In the genomic region with DNA sequence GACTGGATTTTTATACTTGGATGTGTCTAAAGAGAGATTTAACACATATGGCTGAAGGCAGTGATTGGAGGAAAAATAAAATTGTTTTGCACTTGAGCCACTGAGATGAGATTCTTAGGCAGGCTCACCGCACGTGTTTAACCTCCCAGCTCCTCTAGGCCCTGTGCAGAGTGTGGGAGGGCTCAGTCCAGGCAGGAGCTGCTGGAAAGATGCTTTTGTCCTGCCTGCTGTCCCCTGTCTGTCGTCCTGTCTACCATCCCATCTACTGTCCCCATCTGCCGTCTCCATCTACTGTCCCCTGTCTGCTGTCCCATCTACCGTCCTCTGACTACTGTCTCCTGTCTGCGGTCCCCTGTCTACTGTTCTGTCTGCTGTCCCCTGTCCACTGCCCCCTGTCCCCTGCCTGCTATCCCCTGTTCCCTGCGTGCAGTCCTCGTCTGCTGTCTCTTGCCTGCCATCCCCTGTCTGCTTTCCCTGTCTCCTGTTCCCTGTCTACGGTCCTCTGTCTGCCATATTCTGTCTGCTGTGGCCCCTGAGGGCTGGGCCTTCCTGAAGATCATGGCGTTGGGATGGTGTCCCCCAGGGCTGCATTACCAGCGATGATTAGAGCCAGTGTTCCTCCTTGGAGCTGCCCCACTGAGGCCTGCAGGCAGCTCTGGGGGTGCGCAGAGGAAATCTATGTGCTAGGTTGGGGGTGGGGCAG, we compare ENCODE assay signal across 17 cellular contexts. TPM values are rescaled to one million over a fixed set of nuclear protein-coding genes. Genes with fewer than 3 reads are reported as not detected.
DNase-seq lines count a peak whose midpoint lies in the region; ATAC-seq, FAIRE-seq and TF ChIP-seq lines count a peak whose summit lies in the region.
"Had no signal": no experiment of that assay in that cellular context is flagged by ENCODE, and none has a peak within 500 bp of the region (broad histone marks: within the 10 kb centered on the region; RNA-seq: fewer than 3 reads in every experiment).

No MANE protein-coding gene starts in this region.

- peak overlapping the region; percentile 49 for H2AFZ ChIP-seq in astrocyte (ENCODE audit: low read depth, low read length)

- no peaks in the 10 kb centered on the region for H3K27me3 Mint-ChIP-seq in astrocyte (ENCODE audit: low read depth, unreplicated experiment)

- intact Hi-C loops in lower lobe of right lung (cut with DNase I): no loop called here

- TF ChIP-seq CTCF in astrocyte (IDR thresholded peaks at IDR 0.05; ENCODE audit: insufficient read depth, low read depth, low read length): no peak
- no peak for TF ChIP-seq CTCF in lower lobe of right lung (IDR thresholded peaks at IDR 0.05)
- TF ChIP-seq CTCF in thoracic aorta (IDR thresholded peaks at IDR 0.05): no peak

- no peak for FAIRE-seq in astrocyte (lab: Jason Lieb, UNC)
- FAIRE-seq: colon had no signal

- peak overlapping the region; percentile 56 for H3K4me3 Mint-ChIP-seq in astrocyte (ENCODE audit: unreplicated experiment)

- in situ Hi-C loops in HAP-1 (cut with MboI; ENCODE audit: low sequenced_read_pairs): no loop called here

- peaks cover 25% of the 10 kb centered on the region for H3K4me1 ChIP-seq in HUES64 (ENCODE audit: insufficient read depth, low read length)
- peaks cover 32% of the 10 kb centered on the region for H3K4me1 ChIP-seq in astrocyte (ENCODE audit: insufficient read depth, low read length)
- peaks cover 17% of the 10 kb centered on the region for H3K4me1 ChIP-seq in lower lobe of right lung
- peaks cover 9 to 20% of the 10 kb centered on the region in 2 donors for H3K4me1 ChIP-seq in thoracic aorta (ENCODE audit: control insufficient read depth in 1 of 2, low read depth in 2 of 2)
- H3K4me1 ChIP-seq in HAP-1: no peaks in the 10 kb centered on the region; the same call in 1 of the 2 replicates
- H3K4me1 ChIP-seq: spleen had no signal

- H3K9me3 Mint-ChIP-seq in astrocyte (ENCODE audit: unreplicated experiment): peaks cover 8% of the 10 kb centered on the region

- no peaks in the 10 kb centered on the region for H4K20me1 ChIP-seq in astrocyte (ENCODE audit: insufficient read depth, low read length)

- peaks cover 1% of the 10 kb centered on the region for H3K36me3 Mint-ChIP-seq in astrocyte (ENCODE audit: low read depth, unreplicated experiment)

- H3K79me2 ChIP-seq in astrocyte (ENCODE audit: insufficient read depth, low read length): no peaks in the 10 kb centered on the region

- DNase-seq in astrocyte (ENCODE audit: low read depth) (no peak), lower lobe of right lung (no peak), thoracic aorta (ENCODE audit: low spot score) (no peak), HAP-1 (ENCODE audit: low spot score in 2 of 2) (no peak), DMS79 (lab: John Stamatoyannopoulos, UW) (no peak)
- DNase-seq: activated CD4-positive, CD25-positive, alpha-beta regulatory T cell; DMS153; GOT3; hippocampal formation; Kasumi-1; NCI-H146; NCI-H446 treated with DMSO at 0.1 percent for 48 hours; spleen had no signal

- 56% methylated on average over 12 of the region's 12 CpGs for WGBS in HUES64

- H3K9me3 ChIP-seq in HUES64 (ENCODE audit: insufficient read depth, low read depth, low read length) (0 out of 2 replicates have a peak, but pooled peaks cover 2% of the 10 kb centered on the region), astrocyte (ENCODE audit: insufficient read depth, low read depth, low read length) (no peaks in the 10 kb centered on the region), lower lobe of right lung (no peaks in the 10 kb centered on the region), thoracic aorta (no peaks in the 10 kb centered on the region), HAP-1 (no peaks in the 10 kb centered on the region)
- H3K9me3 ChIP-seq: spleen had no signal

- peak in 1 of 2 donors; percentile 10 for ATAC-seq in lower lobe of right lung
- no peak for ATAC-seq in thoracic aorta (ENCODE audit: insufficient number of reproducible peaks, low FRiP score, low read depth)
- ATAC-seq in HG02798 (IDR thresholded peaks at IDR 0.05; ENCODE audit: poor library complexity, unreplicated experiment): no peak
- ATAC-seq: esophagus mucosa had no signal

- H3K27ac Mint-ChIP-seq in astrocyte (ENCODE audit: unreplicated experiment): peak overlapping the region; percentile 98

- H3K9ac ChIP-seq in HUES64 (ENCODE audit: low read depth, low read length): peak overlapping the region; percentile 64
- H3K9ac ChIP-seq in astrocyte (ENCODE audit: low read length): peak overlapping the region; percentile 72

- peak overlapping the region; percentile 94 for H3K27ac ChIP-seq in HUES64 (ENCODE audit: low read depth, low read length)
- peak overlapping the region; percentile 57 for H3K27ac ChIP-seq in astrocyte (ENCODE audit: low read depth, low read length)
- peak overlapping the region; percentile 72 for H3K27ac ChIP-seq in lower lobe of right lung
- H3K27ac ChIP-seq in thoracic aorta: peak overlapping the region; percentile 51 to 58

- H3K4me2 ChIP-seq in astrocyte (ENCODE audit: low read length): peak overlapping the region; percentile 62

- H3K36me3 ChIP-seq in HUES64 (ENCODE audit: insufficient read depth, low read length): no peaks in the 10 kb centered on the region
- H3K36me3 ChIP-seq in astrocyte (ENCODE audit: insufficient read depth, low read length): no peaks in the 10 kb centered on the region
- no peaks in the 10 kb centered on the region for H3K36me3 ChIP-seq in lower lobe of right lung
- no peaks in the 10 kb centered on the region for H3K36me3 ChIP-seq in thoracic aorta
- H3K36me3 ChIP-seq in HAP-1 (replicated peaks): no peaks in the 10 kb centered on the region
- H3K36me3 ChIP-seq: spleen had no signal

- no peaks in the 10 kb centered on the region for H3K27me3 ChIP-seq in HUES64 (ENCODE audit: insufficient read depth, low read length)
- H3K27me3 ChIP-seq in astrocyte (ENCODE audit: insufficient read depth, low read length): no peaks in the 10 kb centered on the region
- no peaks in the 10 kb centered on the region for H3K27me3 ChIP-seq in lower lobe of right lung (ENCODE audit: low read depth)
- no peaks in the 10 kb centered on the region for H3K27me3 ChIP-seq in thoracic aorta (replicated peaks; ENCODE audit: insufficient read depth)
- no peaks in the 10 kb centered on the region for H3K27me3 ChIP-seq in HAP-1 (ENCODE audit: low read depth)

- H3K4me1 Mint-ChIP-seq in astrocyte (ENCODE audit: low read depth, unreplicated experiment): peaks cover 37% of the 10 kb centered on the region

- no peak overlapping the region for H3K4me3 ChIP-seq in HUES64 (ENCODE audit: low read length)
- no peak overlapping the region for H3K4me3 ChIP-seq in astrocyte (ENCODE audit: insufficient read depth, low read depth, low read length)
- no peak overlapping the region for H3K4me3 ChIP-seq in lower lobe of right lung
- H3K4me3 ChIP-seq in thoracic aorta: no peak overlapping the region
- H3K4me3 ChIP-seq in HAP-1: no peak overlapping the region
- H3K4me3 ChIP-seq: spleen had no signal

RNA-seq across cellular contexts. Expression of gene HS6ST1, which starts 43.7 kb away (rescaled TPM):
- 34.0 TPM for polyA plus RNA-seq in HUES64 (2013, experiment 1 of 2)
- polyA plus RNA-seq in HUES64 (2013, experiment 2 of 2): 35.8 TPM
- total RNA-seq in astrocyte (20.5 and 20.9 TPM in 2 replicates), lower lobe of right lung (26.3 TPM), thoracic aorta (10 to 100 TPM; 21.8 to 32.4 TPM)
